ENCODE assay signal across 26 cellular contexts in the genomic region with DNA sequence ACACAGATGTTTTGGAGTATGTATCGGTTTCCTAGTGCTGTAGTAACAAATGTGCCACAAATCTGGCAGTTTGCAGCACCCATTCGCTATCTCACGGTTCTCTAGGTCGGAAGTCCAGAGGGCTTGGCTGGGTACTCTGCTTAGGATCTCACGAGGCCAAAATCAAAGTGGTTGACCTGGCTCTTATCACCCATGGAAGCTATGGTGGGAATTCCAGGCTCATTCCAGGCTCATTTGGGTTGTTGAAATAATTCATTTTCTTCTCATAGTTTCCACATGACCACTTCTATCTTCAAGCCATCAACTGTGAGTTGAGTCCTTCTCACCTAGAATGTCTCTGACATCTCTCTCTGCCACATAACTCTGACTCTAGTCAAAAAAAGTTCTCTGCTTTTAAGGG.
A peak's percentile ranks its signal among the peaks of the same experiment; 100 is the strongest.
DNase-seq lines count a peak whose midpoint lies in the region; ATAC-seq, FAIRE-seq and TF ChIP-seq lines count a peak whose summit lies in the region.
"Had no signal": no experiment of that assay in that cellular context is flagged by ENCODE, and none has a peak within 500 bp of the region (broad histone marks: within the 10 kb centered on the region; RNA-seq: fewer than 3 reads in every experiment).

No MANE protein-coding gene starts in this region.

- no peak for FAIRE-seq in frontal cortex (lab: Jason Lieb, UNC)
- FAIRE-seq: A204.1, D721Med, G401.6, GM12891, GM19239 had no signal

- H3K9me3 Mint-ChIP-seq in brain: peaks cover 0 to 7% (median 2%) of the 10 kb centered on the region in 5 experiments
- H3K9me3 Mint-ChIP-seq in neural progenitor cell: peaks cover 11% of the 10 kb centered on the region

- no peak overlapping the region for H3K27ac ChIP-seq in esophagus muscularis mucosa (replicated peaks in 1 of 4)
- H3K27ac ChIP-seq in neural progenitor cell: no peak overlapping the region
- H3K27ac ChIP-seq in smooth muscle cell (ENCODE audit: low read depth): no peak overlapping the region
- no peak overlapping the region for H3K27ac ChIP-seq in left lung
- H3K27ac ChIP-seq: BLaER1 had no signal

- H3K4me1 Mint-ChIP-seq in brain (peaks cover 32% of the 10 kb centered on the region), neural progenitor cell (peaks cover 36% of the 10 kb centered on the region)
- H3K4me1 Mint-ChIP-seq: CD14-positive monocyte; CD4-positive, alpha-beta memory T cell; CD4-positive, CD25-positive, alpha-beta regulatory T cell; CD8-positive, alpha-beta memory T cell had no signal

- DNase-seq in esophagus muscularis mucosa (ENCODE audit: extremely low spot score) (peak; percentile 21), neural progenitor cell (ENCODE audit: low spot score) (no peak), smooth muscle cell (lab: John Stamatoyannopoulos, UW; ENCODE audit: unreplicated experiment) (no peak), left lung (no peak), frontal cortex (ENCODE audit: low spot score in 2 of 2) (no peak), SK-N-DZ (ENCODE audit: low spot score) (no peak)
- DNase-seq: 8988T; ACHN; BE2C; C1 segment of cervical spinal cord; Calu3; CD4-positive, alpha-beta memory T cell; CD4-positive, CD25-positive, alpha-beta regulatory T cell; CD8-positive, alpha-beta memory T cell; COR-L47; DMS79 treated with DMSO at 0.1 percent for 48 hours; GF-D8 had no signal

- no peak for ATAC-seq in left lung
- ATAC-seq in HG02763 (IDR thresholded peaks at IDR 0.05; ENCODE audit: unreplicated experiment): no peak

- H3K9ac ChIP-seq in neural progenitor cell (no peak overlapping the region), smooth muscle cell (ENCODE audit: low read depth) (peak overlapping the region; percentile 71)
- H3K9ac ChIP-seq: BLaER1 had no signal

- H3K36me3 Mint-ChIP-seq in brain (no peaks in the 10 kb centered on the region), neural progenitor cell (peaks cover 11% of the 10 kb centered on the region)
- H3K36me3 Mint-ChIP-seq: CD14-positive monocyte; CD4-positive, alpha-beta memory T cell; CD4-positive, CD25-positive, alpha-beta regulatory T cell; CD8-positive, alpha-beta memory T cell had no signal

- H3K4me3 ChIP-seq in esophagus muscularis mucosa (no peak overlapping the region), neural progenitor cell (no peak overlapping the region), smooth muscle cell (no peak overlapping the region), left lung (no peak overlapping the region)
- H3K4me3 ChIP-seq: BLaER1 had no signal

- no peak for TF ChIP-seq EP300 in esophagus muscularis mucosa (IDR thresholded peaks at IDR 0.05)

- H3F3A ChIP-seq in neural progenitor cell (ENCODE audit: low read depth): no peaks in the 10 kb centered on the region
- peaks cover 9% of the 10 kb centered on the region for H3F3A ChIP-seq in smooth muscle cell (ENCODE audit: low read depth)

- no peak for TF ChIP-seq POLR2A in esophagus muscularis mucosa (IDR thresholded peaks at IDR 0.05; ENCODE audit: low read depth)

- TF ChIP-seq CTCF in brain (conservative IDR thresholded peaks at IDR 0.05) (no peak), esophagus muscularis mucosa (IDR thresholded peaks at IDR 0.05) (no peak), neural progenitor cell (IDR thresholded peaks at IDR 0.05) (no peak), smooth muscle cell (IDR thresholded peaks at IDR 0.05; ENCODE audit: borderline replicate concordance, insufficient read depth, poor library complexity, severe bottlenecking) (no peak), left lung (IDR thresholded peaks at IDR 0.05) (no peak)

- H3K27me3 ChIP-seq in esophagus muscularis mucosa (no peaks in the 10 kb centered on the region), neural progenitor cell (no peaks in the 10 kb centered on the region), smooth muscle cell (ENCODE audit: low read depth) (no peaks in the 10 kb centered on the region), left lung (no peaks in the 10 kb centered on the region)
- H3K27me3 ChIP-seq: BE2C, BLaER1 had no signal

- H3K36me3 ChIP-seq in esophagus muscularis mucosa (no peaks in the 10 kb centered on the region), neural progenitor cell (no peaks in the 10 kb centered on the region), smooth muscle cell (ENCODE audit: low read depth) (no peaks in the 10 kb centered on the region), left lung (no peaks in the 10 kb centered on the region)
- H3K36me3 ChIP-seq: BE2C, BLaER1 had no signal

- intact Hi-C loops in esophagus muscularis mucosa (cut with DNase I): no loop called here
- intact Hi-C loops in left lung (cut with DNase I): no loop called here

- peak overlapping the region in 1 of 5 experiments; percentile 17 for H3K4me3 Mint-ChIP-seq in brain
- H3K4me3 Mint-ChIP-seq in neural progenitor cell: no peak overlapping the region
- H3K4me3 Mint-ChIP-seq: CD14-positive monocyte; CD4-positive, alpha-beta memory T cell; CD8-positive, alpha-beta memory T cell had no signal

- WGBS in esophagus muscularis mucosa: 93% methylated on average over 5 of the region's 5 CpGs
- WGBS in smooth muscle cell (ENCODE audit: low lambda C conversion rate): 88% methylated on average over 5 of the region's 5 CpGs

- H3K4me1 ChIP-seq in esophagus muscularis mucosa (peaks cover 0 to 14% (median 11%) of the 10 kb centered on the region in 4 donors), neural progenitor cell (peaks cover 21% of the 10 kb centered on the region), smooth muscle cell (ENCODE audit: low read depth) (peaks cover 17% of the 10 kb centered on the region), left lung (no peaks in the 10 kb centered on the region)
- H3K4me1 ChIP-seq: BE2C, BLaER1 had no signal

- H3K27me3 Mint-ChIP-seq in brain: no peaks in the 10 kb centered on the region
- peaks cover 3% of the 10 kb centered on the region for H3K27me3 Mint-ChIP-seq in neural progenitor cell (ENCODE audit: insufficient read depth, low read depth)
- H3K27me3 Mint-ChIP-seq: CD8-positive, alpha-beta memory T cell had no signal

- H3K27ac Mint-ChIP-seq in brain (peak overlapping the region in 4 of 5 experiments; percentile 90 to 98 (median 92)), neural progenitor cell (no peak overlapping the region)
- H3K27ac Mint-ChIP-seq: CD14-positive monocyte; CD4-positive, alpha-beta memory T cell; CD4-positive, CD25-positive, alpha-beta regulatory T cell; CD8-positive, alpha-beta memory T cell had no signal

- H3K9me3 ChIP-seq in esophagus muscularis mucosa: no peaks in the 10 kb centered on the region
- H3K9me3 ChIP-seq in neural progenitor cell (ENCODE audit: low read depth): no peaks in the 10 kb centered on the region
- no peaks in the 10 kb centered on the region for H3K9me3 ChIP-seq in smooth muscle cell (replicated peaks; ENCODE audit: low read depth)
- no peaks in the 10 kb centered on the region for H3K9me3 ChIP-seq in left lung
- H3K9me3 ChIP-seq: BE2C, BLaER1 had no signal

- H4K20me1 ChIP-seq in neural progenitor cell (ENCODE audit: low read depth) (no peaks in the 10 kb centered on the region), smooth muscle cell (ENCODE audit: low read depth) (no peaks in the 10 kb centered on the region)
- H4K20me1 ChIP-seq: BLaER1 had no signal

- H3K79me2 ChIP-seq in neural progenitor cell (ENCODE audit: low read depth): no peaks in the 10 kb centered on the region
- H3K79me2 ChIP-seq in smooth muscle cell (ENCODE audit: low read depth): no peaks in the 10 kb centered on the region

- H3K4me2 ChIP-seq in neural progenitor cell (peak overlapping the region; percentile 57), smooth muscle cell (no peak overlapping the region)
- H3K4me2 ChIP-seq: BLaER1 had no signal

- H2AFZ ChIP-seq in neural progenitor cell (replicated peaks): no peak overlapping the region
- H2AFZ ChIP-seq in smooth muscle cell (ENCODE audit: low read depth): no peak overlapping the region
